Comparison of ENCODE assay signal across 18 cellular contexts in the genomic region with DNA sequence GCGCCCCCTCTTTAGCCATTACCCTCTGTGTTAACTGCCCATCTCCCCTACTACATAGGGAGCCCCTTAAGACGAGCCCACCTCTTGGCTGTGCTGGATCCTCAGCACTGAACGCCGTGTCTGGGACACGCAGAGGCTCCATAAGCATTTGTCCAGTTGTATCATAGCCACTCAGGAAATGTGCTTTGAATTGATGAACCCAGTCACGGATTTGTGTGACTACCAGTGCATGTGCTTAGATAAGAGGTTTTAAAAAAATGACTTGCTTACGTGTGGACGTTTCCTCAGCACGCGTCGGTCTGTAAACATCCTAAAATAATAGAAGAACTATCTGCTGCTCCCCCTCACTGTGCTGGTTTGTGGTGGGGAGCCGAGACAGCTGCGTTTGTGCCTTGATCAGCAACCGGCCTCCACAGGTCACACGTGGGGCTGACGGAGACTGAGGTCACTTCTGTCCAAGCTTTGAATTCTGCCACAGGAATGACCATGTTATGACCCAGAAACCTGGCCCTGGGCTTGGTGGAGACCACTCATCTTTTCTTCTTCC. TPM values are rescaled to one million over a fixed set of nuclear protein-coding genes. Genes with fewer than 3 reads are reported as not detected.
A peak's percentile ranks its signal among the peaks of the same experiment; 100 is the strongest.
DNase-seq lines count a peak whose midpoint lies in the region; ATAC-seq and TF ChIP-seq lines count a peak whose summit lies in the region.
"Had no signal": no experiment of that assay in that cellular context is flagged by ENCODE, and none has a peak within 500 bp of the region (broad histone marks: within the 10 kb centered on the region; RNA-seq: fewer than 3 reads in every experiment).

No MANE protein-coding gene starts in this region.

- no peak for TF ChIP-seq CTCF in coronary artery (IDR thresholded peaks at IDR 0.05)
- TF ChIP-seq CTCF in uterus (IDR thresholded peaks at IDR 0.05): no peak
- TF ChIP-seq CTCF in GM10266 (IDR thresholded peaks at IDR 0.05; ENCODE audit: control insufficient read depth, insufficient read depth, low read depth, missing control alignments): no peak

- H3K9me3 ChIP-seq in right cardiac atrium (ENCODE audit: control insufficient read depth, low read length): no peaks in the 10 kb centered on the region
- no peaks in the 10 kb centered on the region for H3K9me3 ChIP-seq in mucosa of stomach (ENCODE audit: control insufficient read depth, low read length)
- H3K9me3 ChIP-seq in uterus: no peaks in the 10 kb centered on the region
- H3K9me3 ChIP-seq: heart right ventricle, left lung, thyroid gland had no signal

- peak overlapping the region; percentile 14 for H3K9ac ChIP-seq in mucosa of stomach (ENCODE audit: low read length)

- 35% methylated on average over 16 of the region's 16 CpGs for WGBS in right cardiac atrium

- H3K36me3 ChIP-seq in mucosa of stomach (ENCODE audit: control insufficient read depth, insufficient read depth, low read length) (no peaks in the 10 kb centered on the region), uterus (no peaks in the 10 kb centered on the region)
- H3K36me3 ChIP-seq: left lung, thyroid gland had no signal

- DNase-seq in right cardiac atrium (peak in 1 of 3 donors; percentile 68), cardiac septum (ENCODE audit: low spot score) (no peak), coronary artery (ENCODE audit: low spot score) (no peak), uterus (no peak), GM10266 (ENCODE audit: extremely low spot score) (no peak), CD1c-positive myeloid dendritic cell (ENCODE audit: extremely low spot score) (no peak), GM03348 (ENCODE audit: low spot score) (no peak)
- DNase-seq: ACHN, activated B cell treated with CpG ODN at 0.5 μM for 24 hours, H9, Karpas-422, left lung, NCI-H2029 treated with DMSO at 0.1 percent for 48 hours, NCI-H774, thyroid gland had no signal

- intact Hi-C loops in right cardiac atrium (cut with DNase I) (loop anchor here in 2 of 4 donors (5.0 to 10.0 kb wide), 3 partner anchors 38 to 130 kb away; no protein-coding TSS in a partner anchor), cardiac septum (cut with DNase I) (loop anchor here (5.0 kb wide), 1 partner anchor 108 kb away; no protein-coding TSS in a partner anchor), uterus (cut with DNase I; ENCODE audit: low total_unique reads) (no loop called here)

- peak in 1 of 2 donors; percentile 7 for ATAC-seq in right cardiac atrium
- ATAC-seq: left lung had no signal

- no peak for TF ChIP-seq POLR2A in uterus (IDR thresholded peaks at IDR 0.05)

- no peaks in the 10 kb centered on the region for H3K27me3 ChIP-seq in right cardiac atrium (ENCODE audit: control insufficient read depth, insufficient read depth)
- no peaks in the 10 kb centered on the region for H3K27me3 ChIP-seq in mucosa of stomach (ENCODE audit: control insufficient read depth, insufficient read depth, low read length)
- no peaks in the 10 kb centered on the region for H3K27me3 ChIP-seq in uterus
- H3K27me3 ChIP-seq: heart right ventricle, left lung, thyroid gland had no signal

- H3K4me3 ChIP-seq in right cardiac atrium (ENCODE audit: low read length) (no peak overlapping the region), coronary artery (peak overlapping the region; percentile 94), mucosa of stomach (ENCODE audit: low read length) (no peak overlapping the region), uterus (no peak overlapping the region)
- H3K4me3 ChIP-seq: heart right ventricle, SK-N-MC, thyroid gland had no signal

- H3K27ac ChIP-seq in right cardiac atrium (ENCODE audit: low read length): peak overlapping the region; percentile 35
- peak overlapping the region; percentile 96 to 99 for H3K27ac ChIP-seq in coronary artery
- peak overlapping the region; percentile 89 to 91 for H3K27ac ChIP-seq in uterus
- H3K27ac ChIP-seq: SK-N-MC had no signal

- H3K4me1 ChIP-seq in right cardiac atrium (ENCODE audit: control insufficient read depth, insufficient read depth, low read length) (peaks cover 30% of the 10 kb centered on the region), mucosa of stomach (ENCODE audit: control insufficient read depth, insufficient read depth, low read length) (peaks cover 30% of the 10 kb centered on the region), uterus (peaks cover 10 to 15% of the 10 kb centered on the region in 2 donors)

RNA-seq across cellular contexts. Expression of a gene that starts 4.2 kb away (rescaled TPM):
- 100 to 1,000 TPM in 1 of 4 donors, 10 to 100 TPM in 3; 92.1 to 115 (median 95.1) TPM for total RNA-seq in right cardiac atrium
- 62.9 TPM for polyA plus RNA-seq in right cardiac atrium
- total RNA-seq in cardiac septum: 98.7 TPM
- total RNA-seq in uterus: 100 to 1,000 TPM in 1 of 4 donors, 10 to 100 TPM in 3; 29.6 to 139 (median 53.1) TPM

Comparison
In these comparisons a context has a peak if more than half of its experiments do, and no peak if none do; other contexts are left out.
1. H3K27ac ChIP-seq: peak in every context shown above with its lines; median percentile 98 in coronary artery; 90 in uterus; 35 in right cardiac atrium.